In genomic region chr5:140113180-140113698, GRCh38 we compare ENCODE assay signal across 8 cellular contexts. TPM values are rescaled to one million over a fixed set of nuclear protein-coding genes. Genes with fewer than 3 reads are reported as not detected.
DNase-seq lines count a peak whose midpoint lies in the region; ATAC-seq and TF ChIP-seq lines count a peak whose summit lies in the region.

No MANE protein-coding gene starts in this region.

- H3K4me3 Mint-ChIP-seq in naive B cell = peak overlapping the region; percentile 92 to 98 (median 96)

- H3K36me3 ChIP-seq in HAP-1 (replicated peaks) = 0 out of 2 replicates have a peak, but pooled peaks cover 6% of the 10 kb centered on the region

- H3K27me3 Mint-ChIP-seq in naive B cell = peaks cover 0 to 12% (median 12%) of the 10 kb centered on the region in 3 donors

- H3K27me3 ChIP-seq in HAP-1 (ENCODE audit: low read depth) = no peaks in the 10 kb centered on the region

- H3K27ac Mint-ChIP-seq in naive B cell = peak overlapping the region; percentile 66 to 97 (median 87)

- no peak for TF ChIP-seq CTCF in AG10803 (conservative IDR thresholded peaks at IDR 0.05; ENCODE audit: low read length)
- no peak for TF ChIP-seq CTCF in epithelial cell of esophagus (IDR thresholded peaks at IDR 0.05; ENCODE audit: insufficient read depth, low read depth, low read length, missing control alignments)

- no peaks in the 10 kb centered on the region for H3K9me3 ChIP-seq in HAP-1

- H3K9me3 Mint-ChIP-seq in naive B cell = no peaks in the 10 kb centered on the region

- H3K4me1 ChIP-seq in HAP-1 = peaks cover 63% of the 10 kb centered on the region

- in situ Hi-C loops in HAP-1 (cut with MboI; ENCODE audit: low sequenced_read_pairs) = no loop called here

- ATAC-seq in naive B cell (ENCODE audit: low read depth in 2 of 2) = no peak
- ATAC-seq in GM18873 (IDR thresholded peaks at IDR 0.05; ENCODE audit: low FRiP score, unreplicated experiment) = no peak

- H3K4me1 Mint-ChIP-seq in naive B cell = peaks cover 46 to 70% (median 63%) of the 10 kb centered on the region in 3 donors

- peak overlapping the region; percentile 89 for H3K4me3 ChIP-seq in AG10803 (ENCODE audit: low read length)
- peak overlapping the region; percentile 69 for H3K4me3 ChIP-seq in HAP-1
- H3K4me3 ChIP-seq in epithelial cell of esophagus (ENCODE audit: low read length) = peak overlapping the region; percentile 71

- no peaks in the 10 kb centered on the region for H3K36me3 Mint-ChIP-seq in naive B cell

- DNase-seq in AG10803 (ENCODE audit: low read depth) (no peak), HAP-1 (ENCODE audit: low spot score in 2 of 2) (peak in 1 of 2 experiments; percentile 59), epithelial cell of esophagus (ENCODE audit: low read depth) (no peak), naive B cell (peak; percentile 18), SIG-M5 treated with dmso at 0.1 percent for 504 hours (lab: John Stamatoyannopoulos, UW; ENCODE audit: unreplicated experiment) (no peak), NCI-H2081 (lab: John Stamatoyannopoulos, UW) (no peak)
- peak; percentile 13 for DNase-seq in activated CD4-positive, alpha-beta T cell treated with anti-CD3 and anti-CD28 coated beads, Interleukin-2, amount 50 U/mL, for 1 hour

RNA-seq across cellular contexts. Expression of gene PURA, which starts 0.7 kb away (rescaled TPM):
- 1 to 10 TPM; 1.3 to 3.3 (median 2.5) TPM for polyA plus RNA-seq in naive B cell (ENCODE audit: low read depth in 6 of 6)

RNA-seq across cellular contexts. Expression of gene IGIP, which starts 12.5 kb away (rescaled TPM):
- under 1 TPM in 5 of 6 donors, not detected in 1; 0.09 to 0.46 (median 0.18) TPM for polyA plus RNA-seq in naive B cell (ENCODE audit: low read depth in 6 of 6)

Comparison
In these comparisons a context has a peak if more than half of its experiments do, and no peak if none do; other contexts are left out.
1. DNase-seq: peak in activated CD4-positive, alpha-beta T cell treated with anti-CD3 and anti-CD28 coated beads, Interleukin-2, amount 50 U/mL, for 1 hour (single experiment) and naive B cell (single experiment); none in AG10803 (single experiment), epithelial cell of esophagus (single experiment), SIG-M5 treated with dmso at 0.1 percent for 504 hours (single experiment) and NCI-H2081 (0 of 2).
2. Peak in every context shown above with its lines, with median percentiles within 50 percentile points of each other: H3K4me3 ChIP-seq.